ENCODE assay signal across 8 cellular contexts in the genomic region with DNA sequence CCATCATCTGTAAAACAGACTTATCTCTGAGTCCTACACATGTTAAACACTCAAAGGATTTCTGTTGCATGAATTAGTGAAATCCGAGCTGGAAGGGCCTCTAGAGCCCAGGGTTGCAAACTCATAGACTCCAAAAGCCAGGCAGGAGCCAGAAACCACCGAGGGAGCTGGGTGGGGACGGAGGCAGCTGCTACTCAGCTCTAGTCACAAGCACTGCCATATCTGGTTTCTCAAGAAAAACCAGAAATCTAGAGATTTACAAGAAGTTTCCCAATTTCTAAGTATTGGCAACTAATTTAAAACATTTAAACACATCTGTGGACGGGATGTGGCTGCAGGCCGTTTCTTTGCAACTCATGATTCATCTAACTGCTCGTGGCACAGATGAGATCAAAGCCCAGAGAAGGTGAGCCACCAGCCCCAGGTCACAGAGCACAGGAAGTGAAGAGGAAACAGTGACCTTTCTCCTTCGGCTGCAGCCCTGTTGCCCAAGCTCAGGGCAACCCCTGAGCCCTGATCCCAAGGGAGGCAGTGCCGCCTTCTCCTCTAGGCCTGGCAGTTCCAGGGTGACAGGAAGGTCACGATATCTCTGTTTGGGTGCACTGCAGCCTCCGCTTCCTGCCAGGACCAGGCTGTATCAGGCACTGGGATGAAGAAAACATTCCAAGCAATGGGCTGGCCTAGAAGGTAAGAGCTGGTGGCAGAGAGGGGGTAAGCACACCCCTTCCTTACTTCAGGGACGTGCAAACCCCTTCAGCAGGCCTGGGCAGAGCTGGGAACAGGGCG. TPM values are rescaled to one million over a fixed set of nuclear protein-coding genes. Genes with fewer than 3 reads are reported as not detected.
DNase-seq lines count a peak whose midpoint lies in the region; ATAC-seq and TF ChIP-seq lines count a peak whose summit lies in the region.

No MANE protein-coding gene starts in this region.

- H3K9me3 Mint-ChIP-seq in activated CD4-positive, alpha-beta T cell treated with anti-CD3 and anti-CD28 coated beads for 36 hours (ENCODE audit: low read depth): peaks cover 11% of the 10 kb centered on the region
- peaks cover 13% of the 10 kb centered on the region for H3K9me3 Mint-ChIP-seq in activated T-helper 2 cell treated with anti-CD3 and anti-CD28 coated beads, Interferon-gamma antibody, Interleukin-2, Interleukin-4, amounts not matched to agents 10 μg/mL and 5 μg/mL and 100 μg/mL, durations not matched to agents 14 hours and 24 hours and 36 hours
- no peaks in the 10 kb centered on the region for H3K9me3 Mint-ChIP-seq in immature natural killer cell

- H3K4me1 Mint-ChIP-seq in activated CD4-positive, alpha-beta T cell treated with anti-CD3 and anti-CD28 coated beads for 36 hours: peaks cover 77% of the 10 kb centered on the region
- peaks cover 78% of the 10 kb centered on the region for H3K4me1 Mint-ChIP-seq in activated T-helper 2 cell treated with anti-CD3 and anti-CD28 coated beads, Interferon-gamma antibody, Interleukin-2, Interleukin-4, amounts not matched to agents 10 μg/mL and 5 μg/mL and 100 μg/mL, durations not matched to agents 14 hours and 24 hours and 36 hours (ENCODE audit: low read depth)
- peaks cover 62 to 64% of the 10 kb centered on the region in 2 donors for H3K4me1 Mint-ChIP-seq in immature natural killer cell

- POLR2A ChIA-PET in activated CD4-positive, alpha-beta T cell treated with anti-CD3 and anti-CD28 coated beads for 36 hours (lab: Charles Lee): interaction anchor here (0.6 to 1.5 kb wide), 3 partner anchors 15 to 276 kb away, joined by 3 to 6 read pairs (median 3); no protein-coding TSS in a partner anchor

- intact Hi-C loops in activated CD4-positive, alpha-beta T cell treated with anti-CD3 and anti-CD28 coated beads for 36 hours (cut with DNase I, micrococcal nuclease): loop anchor here (1.0 to 10.0 kb wide), 8 partner anchors 211 to 920 kb away; partner anchors contain the start of genes ZNFX1 (in 2 of the 2), PTPN1 (in 1 of the 2), STAU1 (in 1 of the 2) and UBE2V1 (in 1 of the 2)
- intact Hi-C loops in activated T-helper 2 cell treated with anti-CD3 and anti-CD28 coated beads, Interferon-gamma antibody, Interleukin-2, Interleukin-4, amounts not matched to agents 10 μg/mL and 5 μg/mL and 100 μg/mL, durations not matched to agents 14 hours and 24 hours and 36 hours (cut with micrococcal nuclease): loop anchor here (2.0 to 10.0 kb wide), 5 partner anchors 18 to 830 kb away; partner anchors contain the start of genes SLC9A8 and UBE2V1

- peak; percentile 87 for DNase-seq in activated CD4-positive, alpha-beta T cell treated with anti-CD3 and anti-CD28 coated beads for 36 hours
- no peak for DNase-seq in activated CD4-positive, alpha-beta T cell treated with anti-CD3 and anti-CD28 coated beads for 1 hour
- peak; percentile 77 for DNase-seq in activated T-helper 2 cell treated with anti-CD3 and anti-CD28 coated beads, Interferon-gamma antibody, Interleukin-2, Interleukin-4, amounts not matched to agents 10 μg/mL and 5 μg/mL and 100 μg/mL, durations not matched to agents 14 hours and 24 hours and 36 hours (ENCODE audit: low spot score)
- DNase-seq in immature natural killer cell (peak in 1 of 3 donors; percentile 33), middle frontal gyrus (ENCODE audit: extremely low spot score, low spot score) (no peak), erythroblast (lab: John Stamatoyannopoulos, UW) (no peak)
- DNase-seq in stimulated activated CD8-positive, alpha-beta memory T cell treated with anti-CD3 and anti-CD28 coated beads, Interleukin-4, amount 100 ng/mL, for 24 hours (ENCODE audit: low read depth): peak; percentile 55

- peaks cover 3% of the 10 kb centered on the region for H3K27me3 Mint-ChIP-seq in activated CD4-positive, alpha-beta T cell treated with anti-CD3 and anti-CD28 coated beads for 36 hours
- H3K27me3 Mint-ChIP-seq in activated T-helper 2 cell treated with anti-CD3 and anti-CD28 coated beads, Interferon-gamma antibody, Interleukin-2, Interleukin-4, amounts not matched to agents 10 μg/mL and 5 μg/mL and 100 μg/mL, durations not matched to agents 14 hours and 24 hours and 36 hours (ENCODE audit: low read depth): no peaks in the 10 kb centered on the region
- H3K27me3 Mint-ChIP-seq in immature natural killer cell (ENCODE audit: low read depth in 3 of 3): peaks cover 0 to 11% (median 6%) of the 10 kb centered on the region in 3 donors

- no peak for TF ChIP-seq POLR2A in erythroblast (IDR thresholded peaks at IDR 0.05; ENCODE audit: low read length)

- peaks cover 16% of the 10 kb centered on the region for H3K36me3 Mint-ChIP-seq in activated CD4-positive, alpha-beta T cell treated with anti-CD3 and anti-CD28 coated beads for 36 hours (ENCODE audit: low read depth)
- H3K36me3 Mint-ChIP-seq in activated T-helper 2 cell treated with anti-CD3 and anti-CD28 coated beads, Interferon-gamma antibody, Interleukin-2, Interleukin-4, amounts not matched to agents 10 μg/mL and 5 μg/mL and 100 μg/mL, durations not matched to agents 14 hours and 24 hours and 36 hours (ENCODE audit: low read depth): peaks cover 71% of the 10 kb centered on the region
- peaks cover 0 to 3% (median 0%) of the 10 kb centered on the region in 3 donors for H3K36me3 Mint-ChIP-seq in immature natural killer cell

- H3K4me3 Mint-ChIP-seq in activated CD4-positive, alpha-beta T cell treated with anti-CD3 and anti-CD28 coated beads for 36 hours: peak overlapping the region; percentile 76
- H3K4me3 Mint-ChIP-seq in activated T-helper 2 cell treated with anti-CD3 and anti-CD28 coated beads, Interferon-gamma antibody, Interleukin-2, Interleukin-4, amounts not matched to agents 10 μg/mL and 5 μg/mL and 100 μg/mL, durations not matched to agents 14 hours and 24 hours and 36 hours (ENCODE audit: low read depth): peak overlapping the region; percentile 90
- peak overlapping the region; percentile 0 to 82 (median 50) for H3K4me3 Mint-ChIP-seq in immature natural killer cell

- ATAC-seq in activated CD4-positive, alpha-beta T cell treated with anti-CD3 and anti-CD28 coated beads for 36 hours: peak; percentile 62
- ATAC-seq in GM18858 (IDR thresholded peaks at IDR 0.05; ENCODE audit: unreplicated experiment): no peak

- CTCF ChIA-PET in activated CD4-positive, alpha-beta T cell treated with anti-CD3 and anti-CD28 coated beads for 36 hours (lab: Charles Lee): interaction anchor here (0.8 to 1.7 kb wide), 2 partner anchors 52 to 84 kb away, joined by 3 to 6 read pairs; no protein-coding TSS in a partner anchor

- H3K27ac Mint-ChIP-seq in activated CD4-positive, alpha-beta T cell treated with anti-CD3 and anti-CD28 coated beads for 36 hours: peak overlapping the region; percentile 96
- H3K27ac Mint-ChIP-seq in activated T-helper 2 cell treated with anti-CD3 and anti-CD28 coated beads, Interferon-gamma antibody, Interleukin-2, Interleukin-4, amounts not matched to agents 10 μg/mL and 5 μg/mL and 100 μg/mL, durations not matched to agents 14 hours and 24 hours and 36 hours: peak overlapping the region; percentile 100
- H3K27ac Mint-ChIP-seq in immature natural killer cell: peak overlapping the region in 5 of 6 donors; percentile 62 to 92 (median 75)

RNA-seq across cellular contexts. Expression of gene PTGIS, which starts 26.4 kb away (rescaled TPM):
- under 1 TPM; 0.21 to 0.43 TPM for total RNA-seq in activated CD4-positive, alpha-beta T cell treated with anti-CD3 and anti-CD28 coated beads for 36 hours
- total RNA-seq in activated T-helper 2 cell treated with anti-CD3 and anti-CD28 coated beads, Interferon-gamma antibody, Interleukin-2, Interleukin-4, amounts not matched to agents 10 μg/mL and 5 μg/mL and 100 μg/mL, durations not matched to agents 14 hours and 24 hours and 36 hours: 31.0 and 31.3 TPM in 2 replicates
- polyA plus RNA-seq in immature natural killer cell: not detected

Comparison
In these comparisons a context has a peak if more than half of its experiments do, and no peak if none do; other contexts are left out.
1. DNase-seq: peak in activated CD4-positive, alpha-beta T cell treated with anti-CD3 and anti-CD28 coated beads for 36 hours (single experiment), activated T-helper 2 cell treated with anti-CD3 and anti-CD28 coated beads, Interferon-gamma antibody, Interleukin-2, Interleukin-4, amounts not matched to agents 10 μg/mL and 5 μg/mL and 100 μg/mL, durations not matched to agents 14 hours and 24 hours and 36 hours (single experiment) and stimulated activated CD8-positive, alpha-beta memory T cell treated with anti-CD3 and anti-CD28 coated beads, Interleukin-4, amount 100 ng/mL, for 24 hours (single experiment); none in activated CD4-positive, alpha-beta T cell treated with anti-CD3 and anti-CD28 coated beads for 1 hour (single experiment), middle frontal gyrus (single experiment) and erythroblast (0 of 2).
2. RNA of gene PTGIS, which starts 26.4 kb away (total RNA-seq): 31.0 to 31.3 TPM in activated T-helper 2 cell treated with anti-CD3 and anti-CD28 coated beads, Interferon-gamma antibody, Interleukin-2, Interleukin-4, amounts not matched to agents 10 μg/mL and 5 μg/mL and 100 μg/mL, durations not matched to agents 14 hours and 24 hours and 36 hours; 0.21 to 0.43 TPM in activated CD4-positive, alpha-beta T cell treated with anti-CD3 and anti-CD28 coated beads for 36 hours; every median in the first group is over 10 times any median in the second.
3. Peak in every context shown above with its lines, with median percentiles within 50 percentile points of each other: H3K27ac Mint-ChIP-seq and H3K4me3 Mint-ChIP-seq.